1 cellular context compared by ENCODE assay signal in genomic region chr15:67096536-67097294, GRCh38.
A peak's percentile ranks its signal among the peaks of the same experiment; 100 is the strongest.
TF ChIP-seq lines count a peak whose summit lies in the region.

No MANE protein-coding gene starts in this region.

TF ChIP-seq in K562, 482 proteins besides CTCF, POLR2A, EP300 and RAD21:
- TF ChIP-seq ZC3H4 (CRISPR knock-in tag; IDR thresholded peaks at IDR 0.05; ENCODE audit: borderline replicate concordance) (no peak), MLLT1 (IDR thresholded peaks at IDR 0.05) (0 out of 4 replicates have a peak, but pooled peaks of 1 of the 2 experiments have one; percentile 42), DPF2 (IDR thresholded peaks at IDR 0.05) (peak; percentile 53; the same call in 1 of the 2 replicates), SMARCA4 (IDR thresholded peaks at IDR 0.05) (peak; percentile 31; the same call in 1 of the 2 replicates), ZNF3 (CRISPR knock-in tag; IDR thresholded peaks at IDR 0.05) (no peak), ZNF263 (CRISPR knock-in tag; IDR thresholded peaks at IDR 0.05; ENCODE audit: borderline replicate concordance) (no peak), ZBTB17 (CRISPR knock-in tag; IDR thresholded peaks at IDR 0.05) (no peak), HMBOX1 (IDR thresholded peaks at IDR 0.05) (peak; percentile 81), ZNF644 (tag; IDR thresholded peaks at IDR 0.05; ENCODE audit: low read depth) (peak; percentile 17; the same call in 1 of the 2 replicates), SMARCE1 (IDR thresholded peaks at IDR 0.05) (peak; percentile 68), MED1 (CRISPR knock-in tag; IDR thresholded peaks at IDR 0.05; ENCODE audit: borderline replicate concordance) (no peak), ARNT (IDR thresholded peaks at IDR 0.05) (no peak), CHAMP1 (IDR thresholded peaks at IDR 0.05) (no peak), ARID1B (IDR thresholded peaks at IDR 0.05) (peak; percentile 47), ZKSCAN8 (CRISPR knock-in tag; IDR thresholded peaks at IDR 0.05) (no peak), SOX6 (IDR thresholded peaks at IDR 0.05) (peak; percentile 61; the same call in 1 of the 2 replicates), FOSL1 (tag; conservative IDR thresholded peaks at IDR 0.05) (peak; percentile 72), ELK3 (CRISPR knock-in tag; IDR thresholded peaks at IDR 0.05) (no peak), MIER1 (IDR thresholded peaks at IDR 0.05; ENCODE audit: low read depth) (no peak), JUN (IDR thresholded peaks at IDR 0.05; ENCODE audit: borderline replicate concordance, low read depth, low read length) (no peak), JUN (CRISPR knock-in tag; IDR thresholded peaks at IDR 0.05; ENCODE audit: borderline replicate concordance) (no peak), CTBP1 (IDR thresholded peaks at IDR 0.05; ENCODE audit: borderline replicate concordance) (no peak), TEAD4 (IDR thresholded peaks at IDR 0.05; ENCODE audit: low read length) (no peak), TEAD4 (CRISPR knock-in tag; IDR thresholded peaks at IDR 0.05; ENCODE audit: borderline replicate concordance) (no peak), FOXK1 (CRISPR knock-in tag; IDR thresholded peaks at IDR 0.05; ENCODE audit: borderline replicate concordance) (no peak), ESRRB (CRISPR knock-in tag; IDR thresholded peaks at IDR 0.05; ENCODE audit: borderline replicate concordance) (no peak), ATF3 (IDR thresholded peaks at IDR 0.05) (peak; percentile 41; the same call in 1 of the 2 replicates), ATF3 (CRISPR knock-in tag; conservative IDR thresholded peaks at IDR 0.05) (no peak), JUND (IDR thresholded peaks at IDR 0.05; ENCODE audit: borderline replicate concordance, low read depth, low read length) (peak; percentile 17; the same call in 1 of the 2 replicates), JUND (tag; IDR thresholded peaks at IDR 0.05; ENCODE audit: borderline replicate concordance, low read depth, low read length) (no peak), HDAC8 (tag; IDR thresholded peaks at IDR 0.05) (no peak), HNRNPK (IDR thresholded peaks at IDR 0.05; ENCODE audit: low read depth, low read length, poor library complexity, severe bottlenecking) (no peak), TCF7L2 (IDR thresholded peaks at IDR 0.05; ENCODE audit: low read depth, low read length) (no peak), SIN3B (IDR thresholded peaks at IDR 0.05; ENCODE audit: low read depth) (no peak), ARID2 (IDR thresholded peaks at IDR 0.05) (no peak)
TF ChIP-seq in K562: peak in this region for 11.
